Comparison of ENCODE assay signal across 1 cellular context in genomic region chr10:63055705-63056104, GRCh38.
TF ChIP-seq lines count a peak whose summit lies in the region.

No MANE protein-coding gene starts in this region.

TF ChIP-seq in GM23338, 12 proteins besides CTCF, POLR2A, EP300 and RAD21 (continued from another document):
- TF ChIP-seq ZNF462 (CRISPR knock-in tag; IDR thresholded peaks at IDR 0.05) (no peak), POLR2AphosphoS5 (IDR thresholded peaks at IDR 0.05; ENCODE audit: low read depth) (no peak), ETS1 (IDR thresholded peaks at IDR 0.05) (no peak), NANOG (IDR thresholded peaks at IDR 0.05; ENCODE audit: borderline replicate concordance) (no peak), EZH2 (IDR thresholded peaks at IDR 0.05; ENCODE audit: low read depth, unreplicated experiment) (no peak), ZNF114 (CRISPR knock-in tag; IDR thresholded peaks at IDR 0.05) (no peak)
